ENCODE assay signal across 39 cellular contexts in the genomic region with DNA sequence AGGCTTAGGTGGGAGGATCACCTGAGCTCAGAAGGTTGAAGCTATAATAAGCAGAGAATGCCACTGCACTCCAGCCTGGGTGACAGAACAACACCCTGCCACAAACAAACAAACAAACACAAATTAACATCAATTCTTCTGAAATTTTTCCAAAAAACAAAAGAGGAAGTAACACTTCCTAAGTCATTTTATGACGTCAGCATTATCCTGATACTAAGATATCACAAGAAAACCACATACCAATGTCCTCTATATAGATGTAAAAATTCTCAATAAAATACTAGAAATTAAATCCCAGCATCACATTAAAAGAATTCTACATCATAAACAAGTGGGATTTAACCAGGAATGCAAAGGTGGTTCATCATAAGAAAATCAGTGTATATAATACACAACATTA.
"Had no signal": no experiment of that assay in that cellular context is flagged by ENCODE, and none has a peak within 500 bp of the region (broad histone marks: within the 10 kb centered on the region; RNA-seq: fewer than 3 reads in every experiment).

No MANE protein-coding gene starts in this region.

- H2AFZ ChIP-seq: PC-9 had no signal

- H3K27ac ChIP-seq: ascending aorta, body of pancreas, breast epithelium, PC-9, VCaP had no signal

- H3K27me3 ChIP-seq: ascending aorta, body of pancreas, MG63 had no signal

- H3K4me1 ChIP-seq: ascending aorta, body of pancreas, breast epithelium had no signal

- H3K4me3 ChIP-seq: ascending aorta, body of pancreas, breast epithelium, MG63, PC-9 had no signal

- ATAC-seq: activated CD8-positive, alpha-beta memory T cell treated with anti-CD3 and anti-CD28 coated beads, Interleukin-2, amount 10 ng/mL, durations not matched to agents 7 days and 5 days; activated T-cell treated with anti-CD3 and anti-CD28 coated beads, Interleukin-2, amount 50 U/mL, for 72 hours; activated T-helper 17 cell treated with anti-CD3 and anti-CD28 coated beads, Interleukin-2, amount 50 U/mL, for 72 hours; body of pancreas had no signal

- H3K9me3 ChIP-seq: ascending aorta, body of pancreas, breast epithelium, MG63 had no signal

- FAIRE-seq: RCC 7860 had no signal

- DNase-seq: activated B cell treated with CpG ODN at 0.5 μM for 24 hours; activated CD4-positive, alpha-beta memory T cell treated with anti-CD3 and anti-CD28 coated beads, Interleukin-2, amount 10 ng/mL, durations not matched to agents 7 days and 5 days; activated CD4-positive, alpha-beta T cell treated with anti-CD3 and anti-CD28 coated beads for 48 hours; activated CD4-positive, CD25-positive, alpha-beta regulatory T cell treated with anti-CD3 and anti-CD28 coated beads, Interleukin-2, amount 50 U/mL, for 72 hours; activated CD8-positive, alpha-beta memory T cell treated with anti-CD3 and anti-CD28 coated beads for 24 hours; activated CD8-positive, alpha-beta memory T cell treated with anti-CD3 and anti-CD28 coated beads, Interleukin-2, amount 10 ng/mL, durations not matched to agents 7 days and 5 days; activated CD8-positive, alpha-beta memory T cell treated with anti-CD3 and anti-CD28 coated beads, Interleukin-2, amount 50 U/mL, for 48 hours; activated effector memory CD4-positive, alpha-beta T cell treated with anti-CD3 and anti-CD28 coated beads, Interleukin-2, amount 50 U/mL, for 16 hours; activated naive CD4-positive, alpha-beta T cell; activated naive CD4-positive, alpha-beta T cell treated with anti-CD3 and anti-CD28 coated beads, Interleukin-2, amount 50 U/mL, for 16 hours; activated naive CD8-positive, alpha-beta T cell treated with anti-CD3 and anti-CD28 coated beads for 36 hours; activated T-cell treated with anti-CD3 and anti-CD28 coated beads, Interleukin-2, amount 50 U/mL, for 72 hours; amygdala; body of pancreas; Kasumi-1; KG1; MG63; NCI-H1092 treated with DMSO at 0.1 percent for 48 hours; NCI-H1417; NCI-H146; NCI-H187; NCI-H2029 treated with DMSO at 0.1 percent for 48 hours; NCI-H2107; NCI-H2171; NCI-H510A; NCI-H526; NCI-H748 treated with DMSO at 0.1 percent for 48 hours; NK-92 treated with Interleukin-12 subunit alpha and Interleukin-12 subunit beta, amount 100 ng/mL, for 24 hours; PC-9; Right ventricle myocardium superior; SW 1271; T-helper 1 cell; T-helper 2 cell; T-helper 9 cell had no signal

- H3K36me3 ChIP-seq: ascending aorta, breast epithelium, MG63 had no signal

- H3K4me2 ChIP-seq: PC-9 had no signal
